In genomic region chrX:15816886-15817285, GRCh38 we compare ENCODE assay signal across 9 cellular contexts. TPM values are rescaled to one million over a fixed set of nuclear protein-coding genes. Genes with fewer than 3 reads are reported as not detected.
A peak's percentile ranks its signal among the peaks of the same experiment; 100 is the strongest.
DNase-seq lines count a peak whose midpoint lies in the region; ATAC-seq and TF ChIP-seq lines count a peak whose summit lies in the region.
"Had no signal": no experiment of that assay in that cellular context is flagged by ENCODE, and none has a peak within 500 bp of the region (broad histone marks: within the 10 kb centered on the region; RNA-seq: fewer than 3 reads in every experiment).

No MANE protein-coding gene starts in this region.

- no peak for TF ChIP-seq CTCF in activated CD8-positive, alpha-beta T cell treated with anti-CD3 and anti-CD28 coated beads for 36 hours (IDR thresholded peaks at IDR 0.05)

- peak overlapping the region; percentile 17 for H3K4me3 Mint-ChIP-seq in activated CD8-positive, alpha-beta T cell treated with anti-CD3 and anti-CD28 coated beads for 36 hours

- no peaks in the 10 kb centered on the region for H3K27me3 ChIP-seq in iPS-18a (ENCODE audit: control insufficient read depth, insufficient read depth, low read length)

- H3K9ac ChIP-seq in iPS-18a (ENCODE audit: low read length) = peak overlapping the region; percentile 69

- peak overlapping the region; percentile 31 for H3K4me3 ChIP-seq in iPS-18a (ENCODE audit: low read length)

- ATAC-seq in activated CD8-positive, alpha-beta T cell treated with anti-CD3 and anti-CD28 coated beads for 36 hours = peak; percentile 68
- ATAC-seq: Panc1 had no signal

- intact Hi-C loops in activated CD8-positive, alpha-beta T cell treated with anti-CD3 and anti-CD28 coated beads for 36 hours (cut with micrococcal nuclease) = no loop called here

- CTCF ChIA-PET in activated CD8-positive, alpha-beta T cell treated with anti-CD3 and anti-CD28 coated beads for 36 hours (lab: Charles Lee) = interaction anchor here (1.0 kb wide), 1 partner anchor 58 kb away, joined by 5 read pairs; no protein-coding TSS in a partner anchor

- no peaks in the 10 kb centered on the region for H3K9me3 ChIP-seq in iPS-18a (ENCODE audit: control insufficient read depth, low read depth, low read length)

- H3K27ac Mint-ChIP-seq in activated CD8-positive, alpha-beta T cell treated with anti-CD3 and anti-CD28 coated beads for 36 hours = peak overlapping the region; percentile 86

- peaks cover 43% of the 10 kb centered on the region for H3K36me3 Mint-ChIP-seq in activated CD8-positive, alpha-beta T cell treated with anti-CD3 and anti-CD28 coated beads for 36 hours (ENCODE audit: low read depth)

- peak overlapping the region; percentile 93 for H3K27ac ChIP-seq in iPS-18a (ENCODE audit: low read length)

- peaks cover 19% of the 10 kb centered on the region for H3K4me1 ChIP-seq in iPS-18a (ENCODE audit: control insufficient read depth, low read depth, low read length)

- DNase-seq in AML-193 (lab: John Stamatoyannopoulos, UW) = peak; percentile 38 to 56
- peak; percentile 69 for DNase-seq in KBM-7
- DNase-seq in activated CD8-positive, alpha-beta T cell treated with anti-CD3 and anti-CD28 coated beads for 36 hours = peak; percentile 66
- no peak for DNase-seq in NCI-H187 (lab: John Stamatoyannopoulos, UW)
- no peak for DNase-seq in NCI-H345 treated with DMSO at 0.1 percent for 48 hours (lab: John Stamatoyannopoulos, UW; ENCODE audit: unreplicated experiment)
- no peak for DNase-seq in germinal center (ENCODE audit: low spot score)
- DNase-seq in NCI-H146 treated with DMSO at 0.1 percent for 48 hours (lab: John Stamatoyannopoulos, UW; ENCODE audit: unreplicated experiment) = no peak

- H3K9me3 Mint-ChIP-seq in activated CD8-positive, alpha-beta T cell treated with anti-CD3 and anti-CD28 coated beads for 36 hours = no peaks in the 10 kb centered on the region

- POLR2A ChIA-PET in activated CD8-positive, alpha-beta T cell treated with anti-CD3 and anti-CD28 coated beads for 36 hours (lab: Charles Lee) = no interaction called here

- no peaks in the 10 kb centered on the region for H3K27me3 Mint-ChIP-seq in activated CD8-positive, alpha-beta T cell treated with anti-CD3 and anti-CD28 coated beads for 36 hours

- peaks cover 59% of the 10 kb centered on the region for H3K4me1 Mint-ChIP-seq in activated CD8-positive, alpha-beta T cell treated with anti-CD3 and anti-CD28 coated beads for 36 hours (ENCODE audit: low read depth)

- peaks cover 71% of the 10 kb centered on the region for H3K36me3 ChIP-seq in iPS-18a (ENCODE audit: control insufficient read depth, low read depth, low read length)

- in situ Hi-C loops in KBM-7 (cut with MboI; ENCODE audit: low pct_unique_long_range_greater_than_20kb, low sequenced_read_pairs) = no loop called here

RNA-seq across cellular contexts. Expression of gene ZRSR2, which starts 26.6 kb away (rescaled TPM):
- total RNA-seq in activated CD8-positive, alpha-beta T cell treated with anti-CD3 and anti-CD28 coated beads for 36 hours = 10 to 100 TPM; 11.6 to 14.7 TPM

RNA-seq across cellular contexts. Expression of gene AP1S2, which starts 37.7 kb away (rescaled TPM):
- 10 to 100 TPM; 22.6 to 28.8 TPM for total RNA-seq in activated CD8-positive, alpha-beta T cell treated with anti-CD3 and anti-CD28 coated beads for 36 hours

Comparison
In these comparisons a context has a peak if more than half of its experiments do, and no peak if none do; other contexts are left out.
1. DNase-seq: peak in AML-193 (2 of 2), KBM-7 (single experiment) and activated CD8-positive, alpha-beta T cell treated with anti-CD3 and anti-CD28 coated beads for 36 hours (single experiment); none in NCI-H187 (0 of 2), NCI-H345 treated with DMSO at 0.1 percent for 48 hours (single experiment), germinal center (single experiment) and NCI-H146 treated with DMSO at 0.1 percent for 48 hours (single experiment).